Comparison of ENCODE assay signal across 8 cellular contexts in genomic region chr11:76733906-76734305, GRCh38. TPM values are rescaled to one million over a fixed set of nuclear protein-coding genes. Genes with fewer than 3 reads are reported as not detected.
DNase-seq lines count a peak whose midpoint lies in the region; ATAC-seq and TF ChIP-seq lines count a peak whose summit lies in the region.
"Not testable (repeated sequence)": the region's sequence is repeated elsewhere in the genome, so short reads cannot be mapped to it uniquely, and the experiment has no call there.

No MANE protein-coding gene starts in this region.

- POLR2A ChIA-PET in WTC11 (lab: Charles Lee), result interaction anchor here (1.0 to 1.3 kb wide), 2 partner anchors 49 to 65 kb away, joined by 3 to 4 read pairs; partner anchors contain the start of gene TSKU

- ATAC-seq in WTC11 (peak; percentile 91), left cardiac atrium (peak; percentile 54 to 67), upper lobe of left lung (ENCODE audit: low FRiP score in 2 of 2) (peak in 1 of 2 donors; percentile 79)

- H3K4me3 ChIP-seq in Karpas-422 (ENCODE audit: low read length); osteoblast (ENCODE audit: insufficient read depth, low read length); upper lobe of left lung: not testable (repeated sequence)

- not testable (repeated sequence) for H3K9me3 Mint-ChIP-seq in WTC11

- H3K27ac Mint-ChIP-seq in WTC11, result not testable (repeated sequence)

- peak; percentile 72 for DNase-seq in ELF-1 (ENCODE audit: low read depth, low spot score)
- DNase-seq in Karpas-422, result peak; percentile 70
- peak; percentile 22 for DNase-seq in NCI-H748 treated with DMSO at 0.1 percent for 48 hours (lab: John Stamatoyannopoulos, UW)
- peak; percentile 70 for DNase-seq in WTC11 (ENCODE audit: low spot score)
- DNase-seq in T47D (ENCODE audit: low read depth in 1 of 2, low spot score in 1 of 2), result peak; percentile 92 to 93
- not testable (repeated sequence) for DNase-seq in left cardiac atrium
- peak; percentile 94 for DNase-seq in osteoblast (ENCODE audit: insufficient read length, low spot score, missing footprints)
- DNase-seq in upper lobe of left lung, result peak in 1 of 2 donors; percentile 54

- not testable (repeated sequence) for H3K27ac ChIP-seq in Karpas-422 (ENCODE audit: low read length); osteoblast (ENCODE audit: low read depth, low read length); upper lobe of left lung

- H3K4me1 Mint-ChIP-seq in WTC11, result peaks cover 33% of the 10 kb centered on the region

- in situ Hi-C loops in T47D (cut with HindIII; ENCODE audit: low pct_unique_long_range_greater_than_20kb, low sequenced_read_pairs), result not testable (repeated sequence)

- H3K79me2 ChIP-seq in Karpas-422 (ENCODE audit: low read length); osteoblast (ENCODE audit: insufficient read depth, low read length): not testable (repeated sequence)

- CTCF ChIA-PET in WTC11 (lab: Charles Lee), result interaction anchor here (0.6 to 7.2 kb wide), 55 partner anchors 10 to 1495 kb away, joined by 3 to 135 read pairs (median 5); partner anchors contain the start of genes B3GNT6, CAPN5, MYO7A and TSKU

- H2AFZ ChIP-seq in Karpas-422 (ENCODE audit: low read length); osteoblast (ENCODE audit: low read length): not testable (repeated sequence)

- not testable (repeated sequence) for H3K9me2 ChIP-seq in Karpas-422 (replicated peaks; ENCODE audit: insufficient read depth, low read length)

- not testable (repeated sequence) for H3K4me1 ChIP-seq in Karpas-422 (ENCODE audit: low read length); osteoblast (ENCODE audit: insufficient read depth, low read length)
- H3K4me1 ChIP-seq in upper lobe of left lung, result peaks cover 0 to 19% (median 4%) of the 10 kb centered on the region in 4 donors

- H3K9ac ChIP-seq in Karpas-422 (ENCODE audit: low read length), result not testable (repeated sequence)

- intact Hi-C loops in left cardiac atrium (cut with DNase I), result loop anchor here (1.0 to 10.0 kb wide), 4 partner anchors 65 to 183 kb away; no protein-coding TSS in a partner anchor

- not testable (repeated sequence) for H3K36me3 Mint-ChIP-seq in WTC11

- peak; percentile 52; the same call in 1 of the 2 replicates for TF ChIP-seq CTCF in WTC11 (IDR thresholded peaks at IDR 0.05)
- peak; percentile 37 for TF ChIP-seq CTCF in osteoblast (IDR thresholded peaks at IDR 0.05; ENCODE audit: extremely low read depth, low read depth, low read length)
- peak; percentile 48 to 74 (median 62) for TF ChIP-seq CTCF in upper lobe of left lung (IDR thresholded peaks at IDR 0.05)

- TF ChIP-seq POLR2A in upper lobe of left lung (IDR thresholded peaks at IDR 0.05), result not testable (repeated sequence)

- WGBS in upper lobe of left lung, 2 donors, result 37 to 50% methylated on average over 2 to 3 of the region's 3 CpGs

- H3K27me3 Mint-ChIP-seq in WTC11 (ENCODE audit: low read depth), result not testable (repeated sequence)

- H3K9me3 ChIP-seq in Karpas-422 (ENCODE audit: low read length); osteoblast (ENCODE audit: low read depth, low read length); upper lobe of left lung: not testable (repeated sequence)

- H3K27me3 ChIP-seq in Karpas-422 (ENCODE audit: low read length); osteoblast (ENCODE audit: insufficient read depth, low read length); upper lobe of left lung: not testable (repeated sequence)

- not testable (repeated sequence) for H4K20me1 ChIP-seq in Karpas-422 (ENCODE audit: insufficient read depth, low read depth, low read length); osteoblast (ENCODE audit: insufficient read depth, low read length)

- not testable (repeated sequence) for H3K4me2 ChIP-seq in Karpas-422 (ENCODE audit: low read depth, low read length, poor library complexity, severe bottlenecking); osteoblast (ENCODE audit: insufficient read depth, low read length)

- not testable (repeated sequence) for H3K4me3 Mint-ChIP-seq in WTC11

- TF ChIP-seq EP300 in upper lobe of left lung (IDR thresholded peaks at IDR 0.05), result not testable (repeated sequence)

- H3K36me3 ChIP-seq in Karpas-422 (ENCODE audit: insufficient read depth, low read length); osteoblast (ENCODE audit: insufficient read depth, low read length); upper lobe of left lung: not testable (repeated sequence)

RNA-seq across cellular contexts. Expression of gene TSKU, which starts 49.2 kb away (rescaled TPM):
- total RNA-seq in Karpas-422 (2014; rRNA removed; shearing (Covaris generic); ENCODE audit: low replicate concordance), result not detected in 2 replicates
- total RNA-seq in WTC11 (2021), result 24.0 to 30.3 TPM (median 24.4 TPM) in 3 replicates
- 10 to 100 TPM; 27.7 to 33.3 TPM for total RNA-seq in left cardiac atrium
- total RNA-seq in osteoblast, result 23.5 and 24.2 TPM in 2 replicates
- 10 to 100 TPM in 2 of 6 donors, 1 to 10 TPM in 4; 2.1 to 19.8 (median 9.5) TPM for total RNA-seq in upper lobe of left lung
